Comparison of ENCODE assay signal across 10 cellular contexts in genomic region chr4:45939056-45939455, GRCh38.
"Had no signal": no experiment of that assay in that cellular context is flagged by ENCODE, and none has a peak within 500 bp of the region (broad histone marks: within the 10 kb centered on the region; RNA-seq: fewer than 3 reads in every experiment).

No MANE protein-coding gene starts in this region.

- H3K9me3 ChIP-seq: HAP-1 had no signal

- H3K27ac Mint-ChIP-seq: HFFc6 had no signal

- H3K36me3 ChIP-seq: HAP-1 had no signal

- H3K4me3 ChIP-seq: GM23248, HAP-1, K562 had no signal

- DNase-seq: GM23248, GOT3, H7, HFFc6, IMR-90 had no signal

- H3K27ac ChIP-seq: GM23248, HL-60 had no signal

- H3K4me3 Mint-ChIP-seq: HFFc6 had no signal

- ATAC-seq: HCT116, HepG2, K562 had no signal

- H3K4me1 ChIP-seq: HAP-1 had no signal
